ENCODE assay signal across 16 cellular contexts in genomic region chr14:104446611-104447010, GRCh38.
A peak's percentile ranks its signal among the peaks of the same experiment; 100 is the strongest.
DNase-seq lines count a peak whose midpoint lies in the region; ATAC-seq and TF ChIP-seq lines count a peak whose summit lies in the region.
"Had no signal": no experiment of that assay in that cellular context is flagged by ENCODE, and none has a peak within 500 bp of the region (broad histone marks: within the 10 kb centered on the region; RNA-seq: fewer than 3 reads in every experiment).

No MANE protein-coding gene starts in this region.

- peaks cover 5% of the 10 kb centered on the region for H3K9me3 Mint-ChIP-seq in activated CD8-positive, alpha-beta memory T cell treated with anti-CD3 and anti-CD28 coated beads, Interleukin-2, amount 10 ng/mL, durations not matched to agents 7 days and 5 days (ENCODE audit: low read depth)
- H3K9me3 Mint-ChIP-seq in osteocyte (ENCODE audit: unreplicated experiment), result peaks cover 19% of the 10 kb centered on the region

- no peaks in the 10 kb centered on the region for H3K9me3 ChIP-seq in Peyer's patch

- no peak for ATAC-seq in activated CD8-positive, alpha-beta memory T cell treated with anti-CD3 and anti-CD28 coated beads, Interleukin-2, amount 10 ng/mL, durations not matched to agents 7 days and 5 days
- ATAC-seq: A549; CD8-positive, alpha-beta T cell; Right ventricle myocardium inferior had no signal

- peaks cover 24% of the 10 kb centered on the region for H3K27me3 Mint-ChIP-seq in activated CD8-positive, alpha-beta memory T cell treated with anti-CD3 and anti-CD28 coated beads, Interleukin-2, amount 10 ng/mL, durations not matched to agents 7 days and 5 days
- H3K27me3 Mint-ChIP-seq in osteocyte (ENCODE audit: unreplicated experiment), result peaks cover under 1% of the 10 kb centered on the region

- no peak overlapping the region for H3K27ac Mint-ChIP-seq in activated CD8-positive, alpha-beta memory T cell treated with anti-CD3 and anti-CD28 coated beads, Interleukin-2, amount 10 ng/mL, durations not matched to agents 7 days and 5 days
- no peak overlapping the region for H3K27ac Mint-ChIP-seq in osteocyte (ENCODE audit: unreplicated experiment)
- H3K27ac Mint-ChIP-seq: CD8-positive, alpha-beta T cell had no signal

- DNase-seq in activated CD8-positive, alpha-beta memory T cell treated with anti-CD3 and anti-CD28 coated beads, Interleukin-2, amount 50 U/mL, for 48 hours, result peak; percentile 23
- no peak for DNase-seq in activated CD8-positive, alpha-beta memory T cell treated with anti-CD3 and anti-CD28 coated beads, Interleukin-2, amount 10 ng/mL, durations not matched to agents 7 days and 5 days
- DNase-seq in Peyer's patch, result peak in 2 of 3 donors; percentile 1 to 15
- peak; percentile 35 for DNase-seq in islet precursor cell
- DNase-seq in osteocyte (ENCODE audit: extremely low spot score, unreplicated experiment), result peak; percentile 71
- no peak for DNase-seq in GOT3 (lab: John Stamatoyannopoulos, UW)
- DNase-seq in DMS153 (lab: John Stamatoyannopoulos, UW), result no peak
- DNase-seq in iPS-NIHi11 (ENCODE audit: low spot score), result no peak
- DNase-seq: Calu3, KBM-7, NCI-H1105, NCI-H2081 treated with DMSO at 0.1 percent for 48 hours had no signal

- no peak overlapping the region for H3K27ac ChIP-seq in Peyer's patch
- H3K27ac ChIP-seq: A549, BLaER1 had no signal

- no peak overlapping the region for H3K4me3 Mint-ChIP-seq in activated CD8-positive, alpha-beta memory T cell treated with anti-CD3 and anti-CD28 coated beads, Interleukin-2, amount 10 ng/mL, durations not matched to agents 7 days and 5 days
- H3K4me3 Mint-ChIP-seq in osteocyte (ENCODE audit: unreplicated experiment), result no peak overlapping the region
- H3K4me3 Mint-ChIP-seq: CD8-positive, alpha-beta T cell had no signal

- CTCF ChIA-PET in activated CD8-positive, alpha-beta memory T cell treated with anti-CD3 and anti-CD28 coated beads, Interleukin-2, amount 10 ng/mL, durations not matched to agents 7 days and 5 days (lab: Charles Lee), result no interaction called here

- no peaks in the 10 kb centered on the region for H3K27me3 ChIP-seq in Peyer's patch
- H3K27me3 ChIP-seq: BLaER1 had no signal

- H3K4me1 ChIP-seq in Peyer's patch, result no peaks in the 10 kb centered on the region
- H3K4me1 ChIP-seq: A549, BLaER1 had no signal

- no peaks in the 10 kb centered on the region for H3K36me3 Mint-ChIP-seq in activated CD8-positive, alpha-beta memory T cell treated with anti-CD3 and anti-CD28 coated beads, Interleukin-2, amount 10 ng/mL, durations not matched to agents 7 days and 5 days
- no peaks in the 10 kb centered on the region for H3K36me3 Mint-ChIP-seq in osteocyte (ENCODE audit: unreplicated experiment)
- H3K36me3 Mint-ChIP-seq: CD8-positive, alpha-beta T cell had no signal

- no peak for TF ChIP-seq POLR2A in Peyer's patch (IDR thresholded peaks at IDR 0.05)

- no peak overlapping the region for H3K4me3 ChIP-seq in Peyer's patch
- H3K4me3 ChIP-seq: A549, BLaER1 had no signal

- no peaks in the 10 kb centered on the region for H3K4me1 Mint-ChIP-seq in activated CD8-positive, alpha-beta memory T cell treated with anti-CD3 and anti-CD28 coated beads, Interleukin-2, amount 10 ng/mL, durations not matched to agents 7 days and 5 days
- no peaks in the 10 kb centered on the region for H3K4me1 Mint-ChIP-seq in osteocyte (ENCODE audit: unreplicated experiment)

- no peaks in the 10 kb centered on the region for H3K36me3 ChIP-seq in Peyer's patch
- H3K36me3 ChIP-seq: BLaER1 had no signal

- TF ChIP-seq CTCF in Peyer's patch (IDR thresholded peaks at IDR 0.05) (no peak), osteocyte (IDR thresholded peaks at IDR 0.05) (no peak)

Comparison
In these comparisons a context has a peak if more than half of its experiments do, and no peak if none do; other contexts are left out.
1. DNase-seq: peak in activated CD8-positive, alpha-beta memory T cell treated with anti-CD3 and anti-CD28 coated beads, Interleukin-2, amount 50 U/mL, for 48 hours (single experiment), Peyer's patch (2 of 3), islet precursor cell (single experiment) and osteocyte (single experiment); none in activated CD8-positive, alpha-beta memory T cell treated with anti-CD3 and anti-CD28 coated beads, Interleukin-2, amount 10 ng/mL, durations not matched to agents 7 days and 5 days (single experiment), GOT3 (single experiment), DMS153 (single experiment) and iPS-NIHi11 (single experiment).